ENCODE assay signal across 8 cellular contexts in genomic region chr14:52015411-52016030, GRCh38. TPM values are rescaled to one million over a fixed set of nuclear protein-coding genes. Genes with fewer than 3 reads are reported as not detected.
DNase-seq lines count a peak whose midpoint lies in the region; ATAC-seq and TF ChIP-seq lines count a peak whose summit lies in the region.

No MANE protein-coding gene starts in this region.

- H3K4me3 ChIP-seq in astrocyte of the cerebellum (ENCODE audit: low read depth, low read length): no peak overlapping the region

- TF ChIP-seq CTCF in astrocyte of the cerebellum (IDR thresholded peaks at IDR 0.05; ENCODE audit: low read depth, low read length, missing control alignments): peak; percentile 53

- in situ Hi-C loops in astrocyte of the cerebellum (cut with HindIII; ENCODE audit: low sequenced_read_pairs): no loop called here

- peak; percentile 21 for DNase-seq in AG20443 (ENCODE audit: low spot score)
- peak; percentile 16 for DNase-seq in HT-29 (ENCODE audit: low spot score)
- no peak for DNase-seq in astrocyte of the cerebellum (ENCODE audit: low read depth)
- peak; percentile 21 for DNase-seq in kidney tubule cell (ENCODE audit: low spot score)
- no peak for DNase-seq in A172 (ENCODE audit: low spot score)
- DNase-seq in activated CD4-positive, alpha-beta T cell treated with anti-CD3 and anti-CD28 coated beads for 1 hour: no peak

- ATAC-seq in HG02885 (IDR thresholded peaks at IDR 0.05; ENCODE audit: poor library complexity, unreplicated experiment): no peak
- ATAC-seq in HG03521 (IDR thresholded peaks at IDR 0.05; ENCODE audit: unreplicated experiment): no peak

RNA-seq across cellular contexts. Expression of gene RTRAF, which starts 26.2 kb away (rescaled TPM):
- 72.9 and 112 TPM in 2 replicates for total RNA-seq in HT-29 (2014; rRNA removed; shearing (Covaris generic))
- 124 TPM in 2 replicates for total RNA-seq in A172 (2014; rRNA removed; shearing (Covaris generic))

RNA-seq across cellular contexts. Expression of gene NID2, which starts 53.3 kb away (rescaled TPM):
- total RNA-seq in HT-29 (2014; rRNA removed; shearing (Covaris generic)): 0.23 and 0.31 TPM in 2 replicates
- total RNA-seq in A172 (2014; rRNA removed; shearing (Covaris generic)): not detected in 2 replicates

Comparison
In these comparisons a context has a peak if more than half of its experiments do, and no peak if none do; other contexts are left out.
1. DNase-seq: peak in AG20443 (single experiment), HT-29 (single experiment) and kidney tubule cell (single experiment); none in astrocyte of the cerebellum (single experiment), A172 (single experiment) and activated CD4-positive, alpha-beta T cell treated with anti-CD3 and anti-CD28 coated beads for 1 hour (single experiment).